18 cellular contexts compared by ENCODE assay signal in the genomic region with DNA sequence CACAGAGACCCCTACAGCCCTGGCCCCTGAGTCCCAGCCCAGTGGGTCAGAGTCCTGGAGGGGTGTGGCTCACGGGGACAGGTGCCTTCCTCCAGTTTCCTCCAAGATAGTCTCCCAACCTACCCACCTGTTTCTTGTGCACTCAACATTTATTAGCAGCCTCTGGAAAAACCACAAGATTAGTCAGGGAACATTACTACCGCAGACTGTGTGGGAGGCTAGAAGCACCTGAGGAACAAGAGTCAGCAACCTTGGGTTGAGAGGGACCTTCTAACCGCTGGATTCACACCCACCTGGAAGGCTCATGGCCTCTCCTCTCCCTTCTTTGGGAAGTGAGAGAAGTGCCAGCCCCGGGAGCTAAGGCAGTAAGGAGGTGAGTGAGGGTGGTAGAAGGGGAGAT. TPM values are rescaled to one million over a fixed set of nuclear protein-coding genes. Genes with fewer than 3 reads are reported as not detected.
DNase-seq lines count a peak whose midpoint lies in the region; ATAC-seq and TF ChIP-seq lines count a peak whose summit lies in the region.
"Had no signal": no experiment of that assay in that cellular context is flagged by ENCODE, and none has a peak within 500 bp of the region (broad histone marks: within the 10 kb centered on the region; RNA-seq: fewer than 3 reads in every experiment).

No MANE protein-coding gene starts in this region.

- TF ChIP-seq CTCF in HCT116 (IDR thresholded peaks at IDR 0.05 in 2 of 3, conservative IDR thresholded peaks at IDR 0.05 in 1 of 3; ENCODE audit: borderline replicate concordance in 1 of 3, insufficient read depth in 1 of 3, low read depth in 2 of 3, low read length in 2 of 3) (no peak), epithelial cell of esophagus (IDR thresholded peaks at IDR 0.05; ENCODE audit: insufficient read depth, low read depth, low read length, missing control alignments) (no peak), GM20000 (IDR thresholded peaks at IDR 0.05; ENCODE audit: extremely low read depth, missing control alignments) (no peak)

- H3K27ac Mint-ChIP-seq in activated T-helper 17 cell treated with anti-CD3 and anti-CD28 coated beads, Interleukin-2, amount 50 U/mL, for 72 hours, result peak overlapping the region; percentile 56

- H3K9ac ChIP-seq in HCT116 (ENCODE audit: low read length), result no peak overlapping the region

- peak overlapping the region; percentile 14; the same call in 1 of the 2 replicates for H3K4me2 ChIP-seq in HCT116 (ENCODE audit: low read length)
- H3K4me2 ChIP-seq: PC-9 had no signal

- RAD21 ChIA-PET in HCT116 (lab: Charles Lee; ENCODE audit: low non-redundant PET in 1 of 2, low total read pairs in 2 of 2, uncharacterized antibody in 2 of 2, unreplicated experiment in 2 of 2), result no interaction called here

- no peak for TF ChIP-seq POLR2A in HCT116 (IDR thresholded peaks at IDR 0.05; ENCODE audit: borderline replicate concordance, extremely low read depth, insufficient read depth, insufficient read length)

- H3K27ac ChIP-seq in HCT116 (ENCODE audit: low read depth, low read length), result no peak overlapping the region
- H3K27ac ChIP-seq: C4-2B, PC-9 had no signal

- no peak for TF ChIP-seq RAD21 in HCT116 (IDR thresholded peaks at IDR 0.05; ENCODE audit: low read depth)

- H3K27me3 Mint-ChIP-seq in activated T-helper 17 cell treated with anti-CD3 and anti-CD28 coated beads, Interleukin-2, amount 50 U/mL, for 72 hours, result no peaks in the 10 kb centered on the region

- H2AFZ ChIP-seq in HCT116 (ENCODE audit: low read depth, low read length, poor library complexity, severe bottlenecking), result no peak overlapping the region
- H2AFZ ChIP-seq: PC-9 had no signal

- intact Hi-C loops in HCT116 (cut with micrococcal nuclease), result no loop called here

- ATAC-seq in HCT116 (0 out of 2 replicates have a peak, but pooled peaks have one; percentile 30), HG03354 (IDR thresholded peaks at IDR 0.05; ENCODE audit: poor library complexity, severe bottlenecking, unreplicated experiment) (no peak)
- no peak for ATAC-seq in activated T-helper 17 cell treated with anti-CD3 and anti-CD28 coated beads, Interleukin-2, amount 50 U/mL, for 72 hours (replicated peaks)
- ATAC-seq: K562 had no signal

- POLR2A ChIA-PET in HCT116 (lab: Charles Lee), result no interaction called here

- no peaks in the 10 kb centered on the region for H3K79me2 ChIP-seq in HCT116 (ENCODE audit: insufficient read depth, low read length)

- no peak overlapping the region for H3K4me3 ChIP-seq in HCT116 (replicated peaks in 1 of 2; ENCODE audit: low read depth in 1 of 2, low read length in 2 of 2)
- H3K4me3 ChIP-seq in epithelial cell of esophagus (ENCODE audit: low read length), result no peak overlapping the region
- H3K4me3 ChIP-seq: K562, PC-9 had no signal

- H3K9me2 ChIP-seq in HCT116 (ENCODE audit: insufficient read depth), result no peaks in the 10 kb centered on the region

- no peaks in the 10 kb centered on the region for H3K4me1 Mint-ChIP-seq in activated T-helper 17 cell treated with anti-CD3 and anti-CD28 coated beads, Interleukin-2, amount 50 U/mL, for 72 hours
- H3K4me1 Mint-ChIP-seq: H9 had no signal

- peaks cover 63% of the 10 kb centered on the region for H3K36me3 Mint-ChIP-seq in activated T-helper 17 cell treated with anti-CD3 and anti-CD28 coated beads, Interleukin-2, amount 50 U/mL, for 72 hours (ENCODE audit: low read depth)

- BruUV-seq in HCT116 (replicated peaks; lab: Mats Ljungman, UMichigan), result no TSS peak

- CTCF ChIA-PET in HCT116 (lab: Charles Lee), result no interaction called here

- peaks cover 0 to 12% of the 10 kb centered on the region in 2 experiments; a peak in 2 of 4 replicates for H3K4me1 ChIP-seq in HCT116 (ENCODE audit: control insufficient read depth in 1 of 2, insufficient read depth in 2 of 2, low read length in 2 of 2)

- H4K20me1 ChIP-seq in HCT116 (ENCODE audit: insufficient read depth), result no peaks in the 10 kb centered on the region

- no peak overlapping the region for H3K4me3 Mint-ChIP-seq in activated T-helper 17 cell treated with anti-CD3 and anti-CD28 coated beads, Interleukin-2, amount 50 U/mL, for 72 hours
- H3K4me3 Mint-ChIP-seq: H9 had no signal

- no peak for DNase-seq in HCT116 (ENCODE audit: low read depth, low spot score)
- peak; percentile 75 for DNase-seq in epithelial cell of esophagus (ENCODE audit: low read depth)
- peak; percentile 82 for DNase-seq in renal cortical epithelial cell (ENCODE audit: low read depth)
- no peak for DNase-seq in GM20000 (ENCODE audit: low spot score)
- DNase-seq in NCI-H1930 (lab: John Stamatoyannopoulos, UW), result no peak
- no peak for DNase-seq in activated CD8-positive, alpha-beta memory T cell treated with anti-CD3 and anti-CD28 coated beads for 24 hours
- DNase-seq: Caco-2, DMS153, H9, NCI-H1417 treated with DMSO at 0.1 percent for 48 hours, NCI-H2029 treated with DMSO at 0.1 percent for 48 hours, NCI-H2171 treated with DMSO at 0.1 percent for 48 hours, NCI-H774, PC-9 had no signal

- H3K9me3 Mint-ChIP-seq in activated T-helper 17 cell treated with anti-CD3 and anti-CD28 coated beads, Interleukin-2, amount 50 U/mL, for 72 hours, result no peaks in the 10 kb centered on the region
- H3K9me3 Mint-ChIP-seq: H9 had no signal

- no peaks in the 10 kb centered on the region for H3K27me3 ChIP-seq in HCT116 (ENCODE audit: insufficient read depth, low read length)

- peaks cover 0 to 13% of the 10 kb centered on the region in 2 experiments; a peak in 2 of 4 replicates for H3K36me3 ChIP-seq in HCT116 (ENCODE audit: control insufficient read depth in 1 of 2, insufficient read depth in 2 of 2, low read length in 2 of 2)

- H3K9me3 ChIP-seq in HCT116 (ENCODE audit: control insufficient read depth in 1 of 2, insufficient read depth in 1 of 2, low read depth in 1 of 2, low read length in 2 of 2), result no peaks in the 10 kb centered on the region
- H3K9me3 ChIP-seq: Caco-2 had no signal

TF ChIP-seq in HCT116, 20 proteins besides CTCF, POLR2A, EP300 and RAD21:
- TF ChIP-seq EGR1 (IDR thresholded peaks at IDR 0.05; ENCODE audit: low read depth), result 0 out of 2 replicates have a peak, but pooled peaks have one; percentile 15
- no peak for TF ChIP-seq REST (IDR thresholded peaks at IDR 0.05; ENCODE audit: low read depth)
TF ChIP-seq in HCT116: peak in this region for 1.

RNA-seq across cellular contexts. Expression of gene IKBKE, which starts 22.5 kb away (rescaled TPM):
- total RNA-seq in HCT116 (2021; ENCODE audit: unreplicated experiment) (5.1 TPM), renal cortical epithelial cell (13.6 and 19.6 TPM in 2 replicates)
- 3.5 TPM in 2 replicates for polyA plus RNA-seq in HCT116 (2012)
- 10 to 100 TPM; 21.7 to 26.6 TPM for total RNA-seq in activated T-helper 17 cell treated with anti-CD3 and anti-CD28 coated beads, Interleukin-2, amount 50 U/mL, for 72 hours

RNA-seq across cellular contexts. Expression of gene RASSF5, which starts 59.5 kb away (rescaled TPM):
- total RNA-seq in HCT116 (2021; ENCODE audit: unreplicated experiment) (5.4 TPM), renal cortical epithelial cell (0.35 and 0.52 TPM in 2 replicates)
- 3.9 and 4.5 TPM in 2 replicates for polyA plus RNA-seq in HCT116 (2012)
- total RNA-seq in activated T-helper 17 cell treated with anti-CD3 and anti-CD28 coated beads, Interleukin-2, amount 50 U/mL, for 72 hours, result 100 to 1,000 TPM; 162 to 227 TPM

Comparison
In these comparisons a context has a peak if more than half of its experiments do, and no peak if none do; other contexts are left out.
1. DNase-seq: peak in epithelial cell of esophagus (single experiment) and renal cortical epithelial cell (single experiment); none in HCT116 (single experiment), GM20000 (single experiment), NCI-H1930 (0 of 2) and activated CD8-positive, alpha-beta memory T cell treated with anti-CD3 and anti-CD28 coated beads for 24 hours (single experiment).
2. RNA of gene RASSF5, which starts 59.5 kb away (total RNA-seq): 162 to 227 TPM in activated T-helper 17 cell treated with anti-CD3 and anti-CD28 coated beads, Interleukin-2, amount 50 U/mL, for 72 hours; 5.4 TPM in HCT116 (single experiment) and 0.35 to 0.52 TPM in renal cortical epithelial cell; every median in the first group is over 10 times any median in the second.